21 cellular contexts compared by ENCODE assay signal in the genomic region with DNA sequence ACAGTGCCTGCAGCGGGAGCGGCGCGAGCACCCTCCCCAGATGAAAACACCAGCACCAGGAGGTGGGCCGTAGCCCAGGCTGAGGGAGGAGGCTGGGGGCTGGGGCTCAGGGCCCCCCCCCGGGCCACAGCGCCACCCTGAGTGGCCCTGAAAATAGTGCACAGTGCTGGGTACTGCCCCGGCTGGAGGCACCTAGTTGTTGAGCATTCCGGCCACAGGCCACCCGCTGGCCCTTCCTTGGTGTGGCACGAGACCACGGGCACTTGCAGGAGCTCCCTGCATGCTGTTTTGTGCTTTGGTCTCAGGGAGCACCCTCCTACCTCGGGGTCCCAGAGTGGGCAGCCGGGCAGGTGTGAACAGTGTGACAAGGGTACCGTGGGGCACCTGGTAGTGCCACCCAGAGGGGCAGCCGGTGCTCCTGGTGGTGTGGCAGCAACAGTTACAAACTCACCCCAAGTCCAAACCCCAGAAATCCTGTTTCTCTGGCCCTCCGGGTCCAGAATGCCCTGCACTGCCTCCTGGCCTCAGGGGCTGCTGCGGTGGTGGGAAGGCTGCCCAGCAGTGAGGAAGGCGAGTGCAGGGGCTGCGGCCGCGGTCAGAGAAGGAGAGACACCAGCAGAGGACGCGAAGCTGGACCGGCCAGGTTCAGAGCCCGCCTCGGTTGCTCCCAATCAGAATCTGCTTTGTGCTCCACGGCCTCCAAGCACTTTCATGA. TPM values are rescaled to one million over a fixed set of nuclear protein-coding genes. Genes with fewer than 3 reads are reported as not detected.
"Had no signal": no experiment of that assay in that cellular context is flagged by ENCODE, and none has a peak within 500 bp of the region (broad histone marks: within the 10 kb centered on the region; RNA-seq: fewer than 3 reads in every experiment).

No MANE protein-coding gene starts in this region.

- H3K4me1 ChIP-seq: foreskin keratinocyte had no signal

- H3K4me3 ChIP-seq: lower lobe of right lung, thoracic aorta had no signal

- H3K9me3 Mint-ChIP-seq: activated naive CD8-positive, alpha-beta T cell treated with anti-CD3 and anti-CD28 coated beads for 36 hours; activated T-cell treated with anti-CD3 and anti-CD28 coated beads, Interleukin-2, amount 50 U/mL, for 24 hours; naive B cell; stimulated activated naive B cell treated with anti-CD40 and anti-IgM and Interleukin-4, amounts not matched to agents 10 μg/mL and 1 μg/mL and 100 μg/mL, for 72 hours; type B pancreatic cell; WTC11 had no signal

- H3K27ac ChIP-seq: foreskin keratinocyte, lower lobe of right lung, thoracic aorta had no signal

- H3K9me3 ChIP-seq: lower lobe of right lung, thoracic aorta had no signal

- DNase-seq: activated CD4-positive, alpha-beta T cell treated with anti-CD3 and anti-CD28 coated beads, Interleukin-2, amount 50 U/mL, for 4 hours; activated CD8-positive, alpha-beta memory T cell treated with anti-CD3 and anti-CD28 coated beads for 24 hours; activated CD8-positive, alpha-beta memory T cell treated with anti-CD3 and anti-CD28 coated beads, Interleukin-2, amount 50 U/mL, for 4 hours; activated naive CD4-positive, alpha-beta T cell treated with Interleukin-2 at 50 U/mL for 16 hours; activated naive CD8-positive, alpha-beta T cell treated with anti-CD3 and anti-CD28 coated beads for 36 hours; activated T-cell treated with anti-CD3 and anti-CD28 coated beads, Interleukin-2, amount 50 U/mL, for 24 hours; cerebellar nuclear complex; foreskin keratinocyte; lower lobe of right lung; naive B cell; occipital lobe; stimulated activated CD4-positive, alpha-beta T cell treated with anti-CD3 and anti-CD28 coated beads, Interleukin-2, amount 100 ng/mL, for 48 hours; stimulated activated CD8-positive, alpha-beta memory T cell treated with anti-CD3 and anti-CD28 coated beads, Interleukin-4, amount 100 ng/mL, for 48 hours; stimulated activated naive B cell treated with anti-CD40 and anti-IgM and Interleukin-4, amounts not matched to agents 10 μg/mL and 1 μg/mL and 100 μg/mL, for 72 hours had no signal

- FAIRE-seq: astrocyte, keratinocyte, TTC549 had no signal

- H3K27ac Mint-ChIP-seq: activated naive CD8-positive, alpha-beta T cell treated with anti-CD3 and anti-CD28 coated beads for 36 hours; activated T-cell treated with anti-CD3 and anti-CD28 coated beads, Interleukin-2, amount 50 U/mL, for 24 hours; naive B cell; type B pancreatic cell; WTC11 had no signal

- ATAC-seq: foreskin keratinocyte; left lobe of liver; lower lobe of right lung; stimulated activated naive B cell treated with anti-CD40 and anti-IgM and Interleukin-4, amounts not matched to agents 10 μg/mL and 1 μg/mL and 100 μg/mL, for 72 hours; WTC11 had no signal

- H3K4me3 Mint-ChIP-seq: activated naive CD8-positive, alpha-beta T cell treated with anti-CD3 and anti-CD28 coated beads for 36 hours; activated T-cell treated with anti-CD3 and anti-CD28 coated beads, Interleukin-2, amount 50 U/mL, for 24 hours; naive B cell; stimulated activated naive B cell treated with anti-CD40 and anti-IgM and Interleukin-4, amounts not matched to agents 10 μg/mL and 1 μg/mL and 100 μg/mL, for 72 hours; type B pancreatic cell; WTC11 had no signal

- H3K4me1 Mint-ChIP-seq: activated naive CD8-positive, alpha-beta T cell treated with anti-CD3 and anti-CD28 coated beads for 36 hours; WTC11 had no signal

- H3K36me3 Mint-ChIP-seq: type B pancreatic cell had no signal

RNA-seq across cellular contexts. Expression of a gene that starts 11.9 kb away (rescaled TPM):
- total RNA-seq: foreskin keratinocyte had no signal
- polyA plus RNA-seq: foreskin keratinocyte, keratinocyte had no signal
